ENCODE assay signal across 1 cellular context in genomic region chr11:65692367-65692766, GRCh38.
TF ChIP-seq lines count a peak whose summit lies in the region.

No MANE protein-coding gene starts in this region.

TF ChIP-seq in K562, 482 proteins besides CTCF, POLR2A, EP300 and RAD21 (continued from another document and continues in another):
- TF ChIP-seq ZNF655 (CRISPR knock-in tag; IDR thresholded peaks at IDR 0.05) (no peak), DPF2 (IDR thresholded peaks at IDR 0.05) (peak; percentile 71), KDM1A (IDR thresholded peaks at IDR 0.05) (no peak), MAFK (IDR thresholded peaks at IDR 0.05; ENCODE audit: low read length) (no peak), ZNF696 (CRISPR knock-in tag; conservative IDR thresholded peaks at IDR 0.05) (no peak), SMAD2 (IDR thresholded peaks at IDR 0.05; ENCODE audit: low read depth, low read length) (no peak), ZNF146 (CRISPR knock-in tag; IDR thresholded peaks at IDR 0.05; ENCODE audit: unreplicated experiment) (no peak), ZNF518B (CRISPR knock-in tag; IDR thresholded peaks at IDR 0.05) (no peak), BMI1 (IDR thresholded peaks at IDR 0.05; ENCODE audit: low read length) (no peak), RBFOX2 (IDR thresholded peaks at IDR 0.05; ENCODE audit: low read depth, low read length) (peak; percentile 55), ZNF740 (CRISPR knock-in tag; IDR thresholded peaks at IDR 0.05) (no peak), ZNF740 (tag; IDR thresholded peaks at IDR 0.05) (peak in 1 of 2 experiments; percentile 70; a peak in 1 of 4 replicates), TSHZ1 (CRISPR knock-in tag; IDR thresholded peaks at IDR 0.05) (no peak), ZNF76 (CRISPR knock-in tag; IDR thresholded peaks at IDR 0.05; ENCODE audit: borderline replicate concordance) (no peak), PHTF2 (CRISPR knock-in tag; IDR thresholded peaks at IDR 0.05) (no peak), HNRNPL (IDR thresholded peaks at IDR 0.05; ENCODE audit: low read depth, low read length) (no peak), ARID2 (IDR thresholded peaks at IDR 0.05) (no peak), RBM14 (IDR thresholded peaks at IDR 0.05; ENCODE audit: borderline replicate concordance, insufficient read depth, low read depth, low read length) (no peak), SAFB2 (IDR thresholded peaks at IDR 0.05; ENCODE audit: borderline replicate concordance, low read depth, low read length, severe bottlenecking) (no peak), BRD9 (IDR thresholded peaks at IDR 0.05; ENCODE audit: low read depth, partially characterized antibody) (no peak), ZBTB17 (CRISPR knock-in tag; IDR thresholded peaks at IDR 0.05) (no peak), HNRNPUL1 (IDR thresholded peaks at IDR 0.05; ENCODE audit: low read length) (no peak), CREB3 (tag; conservative IDR thresholded peaks at IDR 0.05; ENCODE audit: low read depth) (peak; percentile 73; the same call in 1 of the 2 replicates), GABPA (tag; conservative IDR thresholded peaks at IDR 0.05; ENCODE audit: low read depth) (peak; percentile 52; the same call in 1 of the 2 replicates), ZBTB9 (CRISPR knock-in tag; IDR thresholded peaks at IDR 0.05) (no peak), ZNF583 (CRISPR knock-in tag; IDR thresholded peaks at IDR 0.05) (no peak), ZNF79 (CRISPR knock-in tag; IDR thresholded peaks at IDR 0.05; ENCODE audit: low read depth) (no peak), CHD2 (IDR thresholded peaks at IDR 0.05; ENCODE audit: low read depth, low read length) (no peak), ZNF785 (CRISPR knock-in tag; IDR thresholded peaks at IDR 0.05) (no peak), ETV5 (CRISPR knock-in tag; IDR thresholded peaks at IDR 0.05; ENCODE audit: low read depth) (no peak), KLF1 (tag; IDR thresholded peaks at IDR 0.05) (no peak), RNF2 (IDR thresholded peaks at IDR 0.05) (0 out of 2 replicates have a peak, but pooled peaks have one; percentile 27), ZNF318 (IDR thresholded peaks at IDR 0.05; ENCODE audit: borderline replicate concordance in 1 of 2, low read depth in 1 of 2) (no peak), E2F6 (IDR thresholded peaks at IDR 0.05; ENCODE audit: borderline replicate concordance in 1 of 2, extremely low read depth in 1 of 2, insufficient read depth in 1 of 2, insufficient read length in 1 of 2, low read depth in 1 of 2, low read length in 1 of 2, poor library complexity in 1 of 2, severe bottlenecking in 1 of 2) (no peak), PTTG1 (tag; IDR thresholded peaks at IDR 0.05; ENCODE audit: low read depth) (no peak), WHSC1 (IDR thresholded peaks at IDR 0.05; ENCODE audit: low read length) (no peak), POLR2G (IDR thresholded peaks at IDR 0.05; ENCODE audit: low read depth, low read length) (no peak), CHD4 (IDR thresholded peaks at IDR 0.05; ENCODE audit: insufficient read depth, insufficient replicate concordance, low read depth, low read length, poor library complexity, severe bottlenecking) (no peak), RBM17 (IDR thresholded peaks at IDR 0.05; ENCODE audit: borderline replicate concordance, low read depth, low read length) (no peak), ZBTB26 (CRISPR knock-in tag; IDR thresholded peaks at IDR 0.05) (no peak)
